In the genomic region with DNA sequence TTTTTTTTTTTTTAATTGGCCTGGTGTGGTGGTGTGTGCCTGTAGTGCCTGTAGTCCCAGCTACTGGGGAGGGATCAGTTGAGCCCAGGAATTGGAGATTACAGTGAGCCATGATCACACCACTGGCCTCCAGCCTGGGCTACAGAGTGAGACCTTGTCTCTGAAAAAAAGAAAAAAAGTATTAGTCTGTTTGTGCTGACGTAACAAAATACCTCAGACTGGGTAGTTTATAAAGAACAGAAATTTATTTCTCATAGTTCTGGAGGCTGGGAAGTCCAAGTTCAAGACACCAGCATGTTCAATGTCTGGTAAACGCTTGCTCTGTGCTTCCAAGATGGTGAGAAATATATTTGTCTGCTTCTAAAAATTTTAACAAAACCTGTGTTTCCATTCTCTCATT, we compare ENCODE assay signal across 2 cellular contexts.
A peak's percentile ranks its signal among the peaks of the same experiment; 100 is the strongest.
TF ChIP-seq lines count a peak whose summit lies in the region.

No MANE protein-coding gene starts in this region.

TF ChIP-seq in HepG2, 621 proteins besides CTCF, POLR2A, EP300 and RAD21:
- TF ChIP-seq MAFK (conservative IDR thresholded peaks at IDR 0.05 in 1 of 2, IDR thresholded peaks at IDR 0.05 in 1 of 2; ENCODE audit: low read length in 2 of 2) (peak; percentile 74 to 85; a peak in 3 of 4 replicates), BRD4 (CRISPR knock-in tag; IDR thresholded peaks at IDR 0.05) (no peak), ZFP62 (CRISPR knock-in tag; IDR thresholded peaks at IDR 0.05) (no peak), ZNF281 (CRISPR knock-in tag; IDR thresholded peaks at IDR 0.05; ENCODE audit: borderline replicate concordance) (no peak), ZNF770 (CRISPR knock-in tag; IDR thresholded peaks at IDR 0.05) (no peak), ZNF749 (CRISPR knock-in tag; IDR thresholded peaks at IDR 0.05; ENCODE audit: borderline replicate concordance) (no peak), ZBTB8A (CRISPR knock-in tag; IDR thresholded peaks at IDR 0.05; ENCODE audit: borderline replicate concordance, low read depth) (no peak), CHD4 (IDR thresholded peaks at IDR 0.05; ENCODE audit: borderline replicate concordance, low read length) (no peak), ZNF430 (CRISPR knock-in tag; IDR thresholded peaks at IDR 0.05) (no peak), KAT8 (CRISPR knock-in tag; IDR thresholded peaks at IDR 0.05) (no peak), ZNF343 (CRISPR knock-in tag; IDR thresholded peaks at IDR 0.05) (no peak), MAFF (IDR thresholded peaks at IDR 0.05; ENCODE audit: low read depth, low read length) (peak; percentile 70), ZKSCAN8 (CRISPR knock-in tag; IDR thresholded peaks at IDR 0.05; ENCODE audit: borderline replicate concordance) (no peak), KMT2B (CRISPR knock-in tag; IDR thresholded peaks at IDR 0.05) (no peak), ZFY (CRISPR knock-in tag; IDR thresholded peaks at IDR 0.05) (no peak), KDM1A (CRISPR knock-in tag; IDR thresholded peaks at IDR 0.05) (no peak), GFI1 (CRISPR knock-in tag; IDR thresholded peaks at IDR 0.05; ENCODE audit: borderline replicate concordance) (no peak), GATA4 (IDR thresholded peaks at IDR 0.05; ENCODE audit: borderline replicate concordance, low read depth) (no peak), ZNF564 (CRISPR knock-in tag; IDR thresholded peaks at IDR 0.05) (peak; percentile 81; the same call in 1 of the 2 replicates), ZNF713 (CRISPR knock-in tag; IDR thresholded peaks at IDR 0.05) (no peak), NCOA2 (CRISPR knock-in tag; IDR thresholded peaks at IDR 0.05) (no peak)
- TF ChIP-seq, protein P1, sequence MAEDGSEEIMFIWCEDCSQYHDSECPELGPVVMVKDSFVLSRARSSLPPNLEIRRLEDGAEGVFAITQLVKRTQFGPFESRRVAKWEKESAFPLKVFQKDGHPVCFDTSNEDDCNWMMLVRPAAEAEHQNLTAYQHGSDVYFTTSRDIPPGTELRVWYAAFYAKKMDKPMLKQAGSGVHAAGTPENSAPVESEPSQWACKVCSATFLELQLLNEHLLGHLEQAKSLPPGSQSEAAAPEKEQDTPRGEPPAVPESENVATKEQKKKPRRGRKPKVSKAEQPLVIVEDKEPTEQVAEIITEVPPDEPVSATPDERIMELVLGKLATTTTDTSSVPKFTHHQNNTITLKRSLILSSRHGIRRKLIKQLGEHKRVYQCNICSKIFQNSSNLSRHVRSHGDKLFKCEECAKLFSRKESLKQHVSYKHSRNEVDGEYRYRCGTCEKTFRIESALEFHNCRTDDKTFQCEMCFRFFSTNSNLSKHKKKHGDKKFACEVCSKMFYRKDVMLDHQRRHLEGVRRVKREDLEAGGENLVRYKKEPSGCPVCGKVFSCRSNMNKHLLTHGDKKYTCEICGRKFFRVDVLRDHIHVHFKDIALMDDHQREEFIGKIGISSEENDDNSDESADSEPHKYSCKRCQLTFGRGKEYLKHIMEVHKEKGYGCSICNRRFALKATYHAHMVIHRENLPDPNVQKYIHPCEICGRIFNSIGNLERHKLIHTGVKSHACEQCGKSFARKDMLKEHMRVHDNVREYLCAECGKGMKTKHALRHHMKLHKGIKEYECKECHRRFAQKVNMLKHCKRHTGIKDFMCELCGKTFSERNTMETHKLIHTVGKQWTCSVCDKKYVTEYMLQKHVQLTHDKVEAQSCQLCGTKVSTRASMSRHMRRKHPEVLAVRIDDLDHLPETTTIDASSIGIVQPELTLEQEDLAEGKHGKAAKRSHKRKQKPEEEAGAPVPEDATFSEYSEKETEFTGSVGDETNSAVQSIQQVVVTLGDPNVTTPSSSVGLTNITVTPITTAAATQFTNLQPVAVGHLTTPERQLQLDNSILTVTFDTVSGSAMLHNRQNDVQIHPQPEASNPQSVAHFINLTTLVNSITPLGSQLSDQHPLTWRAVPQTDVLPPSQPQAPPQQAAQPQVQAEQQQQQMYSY (CRISPR knock-in tag; IDR thresholded peaks at IDR 0.05), result no peak
TF ChIP-seq in HepG2: peak in this region for 3.

TF ChIP-seq in K562, 482 proteins besides CTCF, POLR2A, EP300 and RAD21:
- TF ChIP-seq PHF20 (IDR thresholded peaks at IDR 0.05; ENCODE audit: partially characterized antibody) (no peak), SMAD4 (CRISPR knock-in tag; conservative IDR thresholded peaks at IDR 0.05) (0 out of 2 replicates have a peak, but pooled peaks have one; percentile 17), MAFF (IDR thresholded peaks at IDR 0.05; ENCODE audit: low read length) (peak; percentile 69), ZNF316 (IDR thresholded peaks at IDR 0.05) (peak; percentile 91), MAFK (IDR thresholded peaks at IDR 0.05; ENCODE audit: low read length) (peak; percentile 64), C11orf30 (IDR thresholded peaks at IDR 0.05; ENCODE audit: low read depth) (peak; percentile 72), TRIM28 (IDR thresholded peaks at IDR 0.05) (no peak), CBFB (CRISPR knock-in tag; IDR thresholded peaks at IDR 0.05) (no peak), MAFG (tag; conservative IDR thresholded peaks at IDR 0.05) (peak; percentile 68; the same call in 1 of the 2 replicates), KLF10 (CRISPR knock-in tag; IDR thresholded peaks at IDR 0.05) (no peak)
- TF ChIP-seq, protein P2, sequence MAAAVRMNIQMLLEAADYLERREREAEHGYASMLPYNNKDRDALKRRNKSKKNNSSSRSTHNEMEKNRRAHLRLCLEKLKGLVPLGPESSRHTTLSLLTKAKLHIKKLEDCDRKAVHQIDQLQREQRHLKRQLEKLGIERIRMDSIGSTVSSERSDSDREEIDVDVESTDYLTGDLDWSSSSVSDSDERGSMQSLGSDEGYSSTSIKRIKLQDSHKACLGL (CRISPR knock-in tag; IDR thresholded peaks at IDR 0.05; ENCODE audit: borderline replicate concordance, poor library complexity, severe bottlenecking), result no peak
- TF ChIP-seq, protein P3, sequence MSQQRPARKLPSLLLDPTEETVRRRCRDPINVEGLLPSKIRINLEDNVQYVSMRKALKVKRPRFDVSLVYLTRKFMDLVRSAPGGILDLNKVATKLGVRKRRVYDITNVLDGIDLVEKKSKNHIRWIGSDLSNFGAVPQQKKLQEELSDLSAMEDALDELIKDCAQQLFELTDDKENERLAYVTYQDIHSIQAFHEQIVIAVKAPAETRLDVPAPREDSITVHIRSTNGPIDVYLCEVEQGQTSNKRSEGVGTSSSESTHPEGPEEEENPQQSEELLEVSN (IDR thresholded peaks at IDR 0.05; ENCODE audit: borderline replicate concordance in 1 of 2, extremely low read depth in 1 of 2, insufficient read depth in 1 of 2, insufficient read length in 1 of 2, low read depth in 1 of 2, low read length in 1 of 2, poor library complexity in 1 of 2, severe bottlenecking in 1 of 2), result no peak
